In genomic region chr1:77757616-77758015, GRCh38 we compare ENCODE assay signal across 8 cellular contexts. TPM values are rescaled to one million over a fixed set of nuclear protein-coding genes. Genes with fewer than 3 reads are reported as not detected.
DNase-seq lines count a peak whose midpoint lies in the region; ATAC-seq and TF ChIP-seq lines count a peak whose summit lies in the region.

No MANE protein-coding gene starts in this region.

- no peak overlapping the region for H3K4me3 ChIP-seq in CD4-positive, alpha-beta memory T cell (ENCODE audit: low read length in 2 of 2)
- H3K4me3 ChIP-seq in MG63 (peak overlapping the region; percentile 80), choroid plexus epithelial cell (ENCODE audit: low read depth, low read length) (peak overlapping the region; percentile 6), neuron (ENCODE audit: low read length) (peak overlapping the region; percentile 81)

- H3K4me1 Mint-ChIP-seq in CD4-positive, alpha-beta memory T cell = peaks cover 37 to 57% (median 45%) of the 10 kb centered on the region in 4 donors

- H3K9me3 ChIP-seq in CD4-positive, alpha-beta memory T cell (ENCODE audit: control insufficient read depth in 1 of 2, low read length in 2 of 2) = no peaks in the 10 kb centered on the region
- no peaks in the 10 kb centered on the region for H3K9me3 ChIP-seq in MG63
- H3K9me3 ChIP-seq in neuron (ENCODE audit: low read length) = no peaks in the 10 kb centered on the region

- DNase-seq in CD4-positive, alpha-beta memory T cell = no peak
- no peak for DNase-seq in MG63
- peak; percentile 72 for DNase-seq in choroid plexus epithelial cell (ENCODE audit: low read depth)
- DNase-seq in putamen (ENCODE audit: low spot score) = no peak
- DNase-seq in NCI-H1092 treated with DMSO at 0.1 percent for 48 hours (lab: John Stamatoyannopoulos, UW) = no peak
- DNase-seq in NCI-H1436 (lab: John Stamatoyannopoulos, UW) = no peak

- no peaks in the 10 kb centered on the region for H3K36me3 ChIP-seq in CD4-positive, alpha-beta memory T cell (ENCODE audit: insufficient read depth, low read length)
- H3K36me3 ChIP-seq in MG63 (peaks cover 3% of the 10 kb centered on the region), neuron (ENCODE audit: insufficient read depth, low read length) (no peaks in the 10 kb centered on the region)

- H3K27me3 ChIP-seq in CD4-positive, alpha-beta memory T cell (ENCODE audit: insufficient read depth, low read length) = no peaks in the 10 kb centered on the region
- H3K27me3 ChIP-seq in MG63 = no peaks in the 10 kb centered on the region
- no peaks in the 10 kb centered on the region for H3K27me3 ChIP-seq in neuron (ENCODE audit: insufficient read depth, low read length)

- intact Hi-C loops in CD4-positive, alpha-beta memory T cell (cut with micrococcal nuclease) = no loop called here

- CTCF ChIA-PET in CD4-positive, alpha-beta memory T cell (lab: Charles Lee; ENCODE audit: partially characterized antibody) = no interaction called here

- no peak for TF ChIP-seq CTCF in choroid plexus epithelial cell (conservative IDR thresholded peaks at IDR 0.05; ENCODE audit: low read depth, low read length)

- H2AFZ ChIP-seq in neuron (ENCODE audit: low read depth, low read length) = no peak overlapping the region

- no peaks in the 10 kb centered on the region for H3K27me3 Mint-ChIP-seq in CD4-positive, alpha-beta memory T cell

- no peaks in the 10 kb centered on the region for H3K9me3 Mint-ChIP-seq in CD4-positive, alpha-beta memory T cell

- H3K36me3 Mint-ChIP-seq in CD4-positive, alpha-beta memory T cell = peaks cover 0 to 7% of the 10 kb centered on the region in 2 donors

- no peak overlapping the region for H3K27ac ChIP-seq in CD4-positive, alpha-beta memory T cell (ENCODE audit: low read depth, low read length)

- POLR2A ChIA-PET in CD4-positive, alpha-beta memory T cell (lab: Charles Lee; ENCODE audit: partially characterized antibody) = no interaction called here

- H3K4me1 ChIP-seq in CD4-positive, alpha-beta memory T cell (ENCODE audit: insufficient read depth, low read length) = peaks cover 54% of the 10 kb centered on the region
- H3K4me1 ChIP-seq in neuron (ENCODE audit: insufficient read depth, low read length) = peaks cover 4% of the 10 kb centered on the region

- H3K27ac Mint-ChIP-seq in CD4-positive, alpha-beta memory T cell = peak overlapping the region in 5 of 7 donors; percentile 19 to 97 (median 66)

- ATAC-seq in GM19455 (IDR thresholded peaks at IDR 0.05; ENCODE audit: unreplicated experiment) = no peak

- H3K4me3 Mint-ChIP-seq in CD4-positive, alpha-beta memory T cell = peak overlapping the region; percentile 50 to 96 (median 84)

RNA-seq across cellular contexts. Expression of gene USP33, which starts 2.0 kb away (rescaled TPM):
- total RNA-seq in CD4-positive, alpha-beta memory T cell = 10 to 100 TPM; 87.4 to 89.1 TPM
- polyA plus RNA-seq in CD4-positive, alpha-beta memory T cell = 10 to 100 TPM; 43.0 to 43.4 TPM
- 68.1 and 81.6 TPM in 2 replicates for total RNA-seq in MG63 (2014; rRNA removed; shearing (Covaris generic); ENCODE audit: low replicate concordance)

RNA-seq across cellular contexts. Expression of gene MIGA1, which starts 21.8 kb away (rescaled TPM):
- 10 to 100 TPM; 21.7 TPM for total RNA-seq in CD4-positive, alpha-beta memory T cell
- polyA plus RNA-seq in CD4-positive, alpha-beta memory T cell = 1 to 10 TPM; 6.0 to 7.3 TPM
- 2.7 and 3.5 TPM in 2 replicates for total RNA-seq in MG63 (2014; rRNA removed; shearing (Covaris generic); ENCODE audit: low replicate concordance)

Comparison
In these comparisons a context has a peak if more than half of its experiments do, and no peak if none do; other contexts are left out.
1. H3K4me3 ChIP-seq: peak in MG63 (single experiment), choroid plexus epithelial cell (single experiment) and neuron (single experiment); none in CD4-positive, alpha-beta memory T cell (0 of 2).